Comparison of ENCODE assay signal across 2 cellular contexts in the genomic region with DNA sequence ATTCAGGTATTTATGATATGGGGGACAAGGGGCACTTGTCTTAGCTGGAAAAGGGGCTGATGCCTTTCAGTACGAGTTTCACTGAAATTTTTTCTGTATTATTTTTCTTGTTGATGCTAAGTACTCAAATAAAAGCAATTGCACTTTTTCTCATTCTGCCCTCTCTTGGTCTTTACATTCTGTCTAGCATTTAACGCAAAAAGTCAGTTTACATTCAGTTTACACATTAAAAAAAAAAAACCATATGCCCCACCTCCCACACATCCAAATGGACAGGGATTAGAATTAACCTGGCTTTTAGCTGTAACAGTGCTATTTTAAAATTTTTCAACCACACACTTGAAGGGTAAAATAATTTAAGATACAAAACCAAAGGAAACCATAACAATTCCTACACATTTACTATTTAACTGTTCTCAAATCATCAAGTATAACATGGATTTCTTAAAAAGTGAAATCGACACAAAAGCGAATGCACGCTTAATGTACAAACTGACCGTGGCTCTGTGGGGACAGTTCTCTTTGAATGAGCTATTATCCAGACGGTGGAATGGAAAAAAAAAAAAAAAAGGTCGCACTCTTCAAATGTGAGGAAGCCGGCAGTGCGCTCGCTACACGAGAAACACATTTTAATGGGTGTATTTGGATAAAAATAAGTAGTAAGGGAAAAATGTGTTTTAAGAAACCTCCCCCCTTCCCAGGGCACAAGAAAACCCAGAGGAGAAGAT.
TF ChIP-seq lines count a peak whose summit lies in the region.

No MANE protein-coding gene starts in this region.

TF ChIP-seq in IMR-90, 13 proteins besides CTCF, POLR2A, EP300 and RAD21:
- TF ChIP-seq, protein P1, sequence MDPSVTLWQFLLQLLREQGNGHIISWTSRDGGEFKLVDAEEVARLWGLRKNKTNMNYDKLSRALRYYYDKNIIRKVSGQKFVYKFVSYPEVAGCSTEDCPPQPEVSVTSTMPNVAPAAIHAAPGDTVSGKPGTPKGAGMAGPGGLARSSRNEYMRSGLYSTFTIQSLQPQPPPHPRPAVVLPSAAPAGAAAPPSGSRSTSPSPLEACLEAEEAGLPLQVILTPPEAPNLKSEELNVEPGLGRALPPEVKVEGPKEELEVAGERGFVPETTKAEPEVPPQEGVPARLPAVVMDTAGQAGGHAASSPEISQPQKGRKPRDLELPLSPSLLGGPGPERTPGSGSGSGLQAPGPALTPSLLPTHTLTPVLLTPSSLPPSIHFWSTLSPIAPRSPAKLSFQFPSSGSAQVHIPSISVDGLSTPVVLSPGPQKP (IDR thresholded peaks at IDR 0.05; ENCODE audit: borderline replicate concordance, low read depth, low read length) = no peak
- TF ChIP-seq CEBPB (IDR thresholded peaks at IDR 0.05; ENCODE audit: low read depth, low read length) = no peak

TF ChIP-seq in K562, 482 proteins besides CTCF, POLR2A, EP300 and RAD21:
- TF ChIP-seq ZNF133 (CRISPR knock-in tag; IDR thresholded peaks at IDR 0.05) (no peak), ZC3H4 (CRISPR knock-in tag; IDR thresholded peaks at IDR 0.05; ENCODE audit: borderline replicate concordance) (no peak), EGR1 (conservative IDR thresholded peaks at IDR 0.05) (0 out of 2 replicates have a peak, but pooled peaks have one; percentile 10), CHD1 (IDR thresholded peaks at IDR 0.05; ENCODE audit: low read length) (peak; percentile 34), UBTF (IDR thresholded peaks at IDR 0.05; ENCODE audit: borderline replicate concordance in 1 of 2, low read depth in 2 of 2, low read length in 2 of 2) (0 out of 4 replicates have a peak, but pooled peaks of 1 of the 2 experiments have one; percentile 18)
